In the genomic region with DNA sequence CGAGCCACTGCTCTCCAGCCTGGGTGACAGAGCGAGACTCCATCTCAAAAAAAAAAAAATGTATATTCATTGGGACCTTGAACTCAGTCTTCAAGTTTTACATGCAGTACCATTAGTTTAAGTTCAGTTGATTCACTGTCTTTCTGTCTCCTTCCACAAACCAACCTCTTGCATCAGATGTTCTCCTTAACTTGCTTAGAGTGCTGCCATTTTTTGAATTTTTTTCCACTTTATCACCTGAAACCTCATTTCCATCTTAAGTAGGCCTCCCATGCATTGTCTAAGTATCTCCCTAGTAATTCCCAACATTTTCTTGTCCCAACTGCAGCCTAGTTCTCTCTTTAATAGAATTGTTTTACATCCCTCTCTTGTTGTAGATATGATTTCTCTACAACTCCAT, we compare ENCODE assay signal across 11 cellular contexts. TPM values are rescaled to one million over a fixed set of nuclear protein-coding genes. Genes with fewer than 3 reads are reported as not detected.
"Had no signal": no experiment of that assay in that cellular context is flagged by ENCODE, and none has a peak within 500 bp of the region (broad histone marks: within the 10 kb centered on the region; RNA-seq: fewer than 3 reads in every experiment).

No MANE protein-coding gene starts in this region.

RNA-seq across cellular contexts. Expression of a gene that starts 8.6 kb away (rescaled TPM):
- total RNA-seq: OCI-LY7, Peyer's patch, Right ventricle myocardium inferior, Right ventricle myocardium superior, RPMI7951, SJCRH30, SJSA1, SK-MEL-5 had no signal
- polyA plus RNA-seq: SK-N-SH had no signal

RNA-seq across cellular contexts. Expression of a gene that starts 58.7 kb away (rescaled TPM):
- total RNA-seq: OCI-LY7, PC-3, PC-9, SJSA1, SK-MEL-5 had no signal
